1 cellular context compared by ENCODE assay signal in the genomic region with DNA sequence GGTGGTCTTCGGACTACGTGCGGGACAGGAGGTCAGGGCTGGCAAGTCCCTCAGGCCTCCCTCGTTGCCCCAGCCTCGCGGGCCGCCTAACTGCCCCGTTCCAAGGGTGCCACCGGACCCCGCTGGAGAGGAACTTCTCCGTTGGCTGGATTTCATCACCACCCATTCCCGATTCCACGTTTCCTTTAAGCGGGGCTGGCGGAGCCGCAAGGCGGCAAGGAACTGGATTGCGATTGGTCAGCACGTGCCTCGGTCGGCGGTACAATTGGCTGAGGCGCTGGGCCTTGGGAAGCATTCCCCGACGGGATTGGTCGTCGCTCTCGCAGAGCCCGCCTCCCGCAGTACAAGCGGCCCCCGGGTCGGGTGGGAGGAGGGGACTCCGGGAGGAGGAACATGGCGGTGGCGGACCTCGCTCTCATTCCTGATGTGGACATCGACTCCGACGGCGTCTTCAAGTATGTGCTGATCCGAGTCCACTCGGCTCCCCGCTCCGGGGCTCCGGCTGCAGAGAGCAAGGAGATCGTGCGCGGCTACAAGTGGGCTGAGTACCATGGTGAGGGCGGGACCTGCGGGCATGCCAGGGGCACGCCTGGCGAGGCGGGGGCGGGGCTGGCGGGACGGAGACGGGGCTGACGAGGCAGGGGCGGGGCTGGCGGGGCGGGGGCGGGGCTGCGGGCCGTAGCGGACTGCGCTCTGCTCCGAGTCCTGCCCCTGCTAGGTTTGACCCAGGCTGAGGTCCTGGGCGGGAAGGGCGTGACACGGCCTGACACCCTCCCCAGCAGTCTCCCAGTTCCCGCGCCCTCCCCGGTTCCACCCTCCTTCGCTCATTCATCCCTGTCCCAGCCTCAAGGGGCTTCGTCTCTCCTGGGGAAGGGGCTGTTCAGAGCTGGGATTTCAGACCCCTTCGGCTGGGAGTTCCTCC.
TF ChIP-seq lines count a peak whose summit lies in the region.

A gene (plus strand): TSS at position 372 of the 922 bp plus-strand sequence. CDS start 22 bp downstream, at position 394.

TF ChIP-seq in HEK293, 187 proteins besides CTCF, POLR2A, EP300 and RAD21 (continued from another document and continues in another):
- TF ChIP-seq, protein P1, sequence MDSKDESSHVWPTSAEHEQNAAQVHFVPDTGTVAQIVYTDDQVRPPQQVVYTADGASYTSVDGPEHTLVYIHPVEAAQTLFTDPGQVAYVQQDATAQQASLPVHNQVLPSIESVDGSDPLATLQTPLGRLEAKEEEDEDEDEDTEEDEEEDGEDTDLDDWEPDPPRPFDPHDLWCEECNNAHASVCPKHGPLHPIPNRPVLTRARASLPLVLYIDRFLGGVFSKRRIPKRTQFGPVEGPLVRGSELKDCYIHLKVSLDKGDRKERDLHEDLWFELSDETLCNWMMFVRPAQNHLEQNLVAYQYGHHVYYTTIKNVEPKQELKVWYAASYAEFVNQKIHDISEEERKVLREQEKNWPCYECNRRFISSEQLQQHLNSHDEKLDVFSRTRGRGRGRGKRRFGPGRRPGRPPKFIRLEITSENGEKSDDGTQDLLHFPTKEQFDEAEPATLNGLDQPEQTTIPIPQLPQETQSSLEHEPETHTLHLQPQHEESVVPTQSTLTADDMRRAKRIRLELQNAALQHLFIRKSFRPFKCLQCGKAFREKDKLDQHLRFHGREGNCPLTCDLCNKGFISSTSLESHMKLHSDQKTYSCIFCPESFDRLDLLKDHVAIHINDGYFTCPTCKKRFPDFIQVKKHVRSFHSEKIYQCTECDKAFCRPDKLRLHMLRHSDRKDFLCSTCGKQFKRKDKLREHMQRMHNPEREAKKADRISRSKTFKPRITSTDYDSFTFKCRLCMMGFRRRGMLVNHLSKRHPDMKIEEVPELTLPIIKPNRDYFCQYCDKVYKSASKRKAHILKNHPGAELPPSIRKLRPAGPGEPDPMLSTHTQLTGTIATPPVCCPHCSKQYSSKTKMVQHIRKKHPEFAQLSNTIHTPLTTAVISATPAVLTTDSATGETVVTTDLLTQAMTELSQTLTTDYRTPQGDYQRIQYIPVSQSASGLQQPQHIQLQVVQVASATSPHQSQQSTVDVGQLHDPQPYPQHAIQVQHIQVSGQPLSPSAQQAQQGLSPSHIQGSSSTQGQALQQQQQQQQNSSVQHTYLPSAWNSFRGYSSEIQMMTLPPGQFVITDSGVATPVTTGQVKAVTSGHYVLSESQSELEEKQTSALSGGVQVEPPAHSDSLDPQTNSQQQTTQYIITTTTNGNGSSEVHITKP (tag by site-specific recombination; IDR thresholded peaks at IDR 0.05): peak; percentile 64
- TF ChIP-seq HOXD13 (CRISPR knock-in tag; IDR thresholded peaks at IDR 0.05; ENCODE audit: borderline replicate concordance) (no peak), ZNF184 (tag by site-specific recombination; IDR thresholded peaks at IDR 0.05) (no peak), GLIS1 (tag by site-specific recombination; IDR thresholded peaks at IDR 0.05) (peak; percentile 57), SP2 (tag by site-specific recombination; IDR thresholded peaks at IDR 0.05) (peak; percentile 96), EGR2 (tag by site-specific recombination; IDR thresholded peaks at IDR 0.05; ENCODE audit: low read depth) (peak; percentile 60), ZNF175 (tag by site-specific recombination; IDR thresholded peaks at IDR 0.05) (no peak), ZNF629 (tag by site-specific recombination; IDR thresholded peaks at IDR 0.05) (peak; percentile 41; the same call in 1 of the 2 replicates), ZNF335 (tag by site-specific recombination; conservative IDR thresholded peaks at IDR 0.05) (peak; percentile 98), ZNF19 (tag by site-specific recombination; IDR thresholded peaks at IDR 0.05; ENCODE audit: low read depth) (no peak), ZBTB17 (tag by site-specific recombination; IDR thresholded peaks at IDR 0.05) (peak; percentile 82), SP7 (tag by site-specific recombination; IDR thresholded peaks at IDR 0.05) (0 out of 2 replicates have a peak, but pooled peaks have one; percentile 62), ZNF391 (tag by site-specific recombination; IDR thresholded peaks at IDR 0.05; ENCODE audit: borderline replicate concordance, low read depth) (0 out of 2 replicates have a peak, but pooled peaks have one; percentile 72), IKZF3 (tag by site-specific recombination; IDR thresholded peaks at IDR 0.05) (peak; percentile 98), ZFHX2 (tag by site-specific recombination; conservative IDR thresholded peaks at IDR 0.05) (peak; percentile 80), YY2 (tag by site-specific recombination; IDR thresholded peaks at IDR 0.05) (peak; percentile 83), ZNF843 (tag by site-specific recombination; IDR thresholded peaks at IDR 0.05) (peak; percentile 69; the same call in 1 of the 2 replicates), KLF1 (tag by site-specific recombination; IDR thresholded peaks at IDR 0.05) (peak; percentile 79), ZFP69B (tag by site-specific recombination; IDR thresholded peaks at IDR 0.05) (peak; percentile 80), KLF10 (tag by site-specific recombination; IDR thresholded peaks at IDR 0.05) (peak; percentile 90), ZNF600 (tag by site-specific recombination; IDR thresholded peaks at IDR 0.05) (peak; percentile 88), ZNF76 (tag by site-specific recombination; IDR thresholded peaks at IDR 0.05; ENCODE audit: borderline replicate concordance, low read depth) (peak; percentile 45; the same call in 1 of the 2 replicates), ZNF24 (tag by site-specific recombination; IDR thresholded peaks at IDR 0.05) (peak; percentile 50; the same call in 1 of the 2 replicates), ZNF473 (tag by site-specific recombination; IDR thresholded peaks at IDR 0.05) (no peak), YY1 (tag by site-specific recombination; IDR thresholded peaks at IDR 0.05) (peak; percentile 79), ZNF341 (tag by site-specific recombination; IDR thresholded peaks at IDR 0.05; ENCODE audit: low read depth) (0 out of 2 replicates have a peak, but pooled peaks have one; percentile 8), ZNF114 (tag by site-specific recombination; IDR thresholded peaks at IDR 0.05) (no peak)
- TF ChIP-seq, protein P2, sequence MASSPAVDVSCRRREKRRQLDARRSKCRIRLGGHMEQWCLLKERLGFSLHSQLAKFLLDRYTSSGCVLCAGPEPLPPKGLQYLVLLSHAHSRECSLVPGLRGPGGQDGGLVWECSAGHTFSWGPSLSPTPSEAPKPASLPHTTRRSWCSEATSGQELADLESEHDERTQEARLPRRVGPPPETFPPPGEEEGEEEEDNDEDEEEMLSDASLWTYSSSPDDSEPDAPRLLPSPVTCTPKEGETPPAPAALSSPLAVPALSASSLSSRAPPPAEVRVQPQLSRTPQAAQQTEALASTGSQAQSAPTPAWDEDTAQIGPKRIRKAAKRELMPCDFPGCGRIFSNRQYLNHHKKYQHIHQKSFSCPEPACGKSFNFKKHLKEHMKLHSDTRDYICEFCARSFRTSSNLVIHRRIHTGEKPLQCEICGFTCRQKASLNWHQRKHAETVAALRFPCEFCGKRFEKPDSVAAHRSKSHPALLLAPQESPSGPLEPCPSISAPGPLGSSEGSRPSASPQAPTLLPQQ (tag by site-specific recombination; IDR thresholded peaks at IDR 0.05): peak; percentile 89
- TF ChIP-seq, protein P3, sequence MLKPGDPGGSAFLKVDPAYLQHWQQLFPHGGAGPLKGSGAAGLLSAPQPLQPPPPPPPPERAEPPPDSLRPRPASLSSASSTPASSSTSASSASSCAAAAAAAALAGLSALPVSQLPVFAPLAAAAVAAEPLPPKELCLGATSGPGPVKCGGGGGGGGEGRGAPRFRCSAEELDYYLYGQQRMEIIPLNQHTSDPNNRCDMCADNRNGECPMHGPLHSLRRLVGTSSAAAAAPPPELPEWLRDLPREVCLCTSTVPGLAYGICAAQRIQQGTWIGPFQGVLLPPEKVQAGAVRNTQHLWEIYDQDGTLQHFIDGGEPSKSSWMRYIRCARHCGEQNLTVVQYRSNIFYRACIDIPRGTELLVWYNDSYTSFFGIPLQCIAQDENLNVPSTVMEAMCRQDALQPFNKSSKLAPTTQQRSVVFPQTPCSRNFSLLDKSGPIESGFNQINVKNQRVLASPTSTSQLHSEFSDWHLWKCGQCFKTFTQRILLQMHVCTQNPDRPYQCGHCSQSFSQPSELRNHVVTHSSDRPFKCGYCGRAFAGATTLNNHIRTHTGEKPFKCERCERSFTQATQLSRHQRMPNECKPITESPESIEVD (tag by site-specific recombination; IDR thresholded peaks at IDR 0.05): no peak
- TF ChIP-seq, protein P4, sequence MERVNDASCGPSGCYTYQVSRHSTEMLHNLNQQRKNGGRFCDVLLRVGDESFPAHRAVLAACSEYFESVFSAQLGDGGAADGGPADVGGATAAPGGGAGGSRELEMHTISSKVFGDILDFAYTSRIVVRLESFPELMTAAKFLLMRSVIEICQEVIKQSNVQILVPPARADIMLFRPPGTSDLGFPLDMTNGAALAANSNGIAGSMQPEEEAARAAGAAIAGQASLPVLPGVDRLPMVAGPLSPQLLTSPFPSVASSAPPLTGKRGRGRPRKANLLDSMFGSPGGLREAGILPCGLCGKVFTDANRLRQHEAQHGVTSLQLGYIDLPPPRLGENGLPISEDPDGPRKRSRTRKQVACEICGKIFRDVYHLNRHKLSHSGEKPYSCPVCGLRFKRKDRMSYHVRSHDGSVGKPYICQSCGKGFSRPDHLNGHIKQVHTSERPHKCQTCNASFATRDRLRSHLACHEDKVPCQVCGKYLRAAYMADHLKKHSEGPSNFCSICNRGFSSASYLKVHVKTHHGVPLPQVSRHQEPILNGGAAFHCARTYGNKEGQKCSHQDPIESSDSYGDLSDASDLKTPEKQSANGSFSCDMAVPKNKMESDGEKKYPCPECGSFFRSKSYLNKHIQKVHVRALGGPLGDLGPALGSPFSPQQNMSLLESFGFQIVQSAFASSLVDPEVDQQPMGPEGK (tag by site-specific recombination; IDR thresholded peaks at IDR 0.05): peak; percentile 90
- TF ChIP-seq, protein P5, sequence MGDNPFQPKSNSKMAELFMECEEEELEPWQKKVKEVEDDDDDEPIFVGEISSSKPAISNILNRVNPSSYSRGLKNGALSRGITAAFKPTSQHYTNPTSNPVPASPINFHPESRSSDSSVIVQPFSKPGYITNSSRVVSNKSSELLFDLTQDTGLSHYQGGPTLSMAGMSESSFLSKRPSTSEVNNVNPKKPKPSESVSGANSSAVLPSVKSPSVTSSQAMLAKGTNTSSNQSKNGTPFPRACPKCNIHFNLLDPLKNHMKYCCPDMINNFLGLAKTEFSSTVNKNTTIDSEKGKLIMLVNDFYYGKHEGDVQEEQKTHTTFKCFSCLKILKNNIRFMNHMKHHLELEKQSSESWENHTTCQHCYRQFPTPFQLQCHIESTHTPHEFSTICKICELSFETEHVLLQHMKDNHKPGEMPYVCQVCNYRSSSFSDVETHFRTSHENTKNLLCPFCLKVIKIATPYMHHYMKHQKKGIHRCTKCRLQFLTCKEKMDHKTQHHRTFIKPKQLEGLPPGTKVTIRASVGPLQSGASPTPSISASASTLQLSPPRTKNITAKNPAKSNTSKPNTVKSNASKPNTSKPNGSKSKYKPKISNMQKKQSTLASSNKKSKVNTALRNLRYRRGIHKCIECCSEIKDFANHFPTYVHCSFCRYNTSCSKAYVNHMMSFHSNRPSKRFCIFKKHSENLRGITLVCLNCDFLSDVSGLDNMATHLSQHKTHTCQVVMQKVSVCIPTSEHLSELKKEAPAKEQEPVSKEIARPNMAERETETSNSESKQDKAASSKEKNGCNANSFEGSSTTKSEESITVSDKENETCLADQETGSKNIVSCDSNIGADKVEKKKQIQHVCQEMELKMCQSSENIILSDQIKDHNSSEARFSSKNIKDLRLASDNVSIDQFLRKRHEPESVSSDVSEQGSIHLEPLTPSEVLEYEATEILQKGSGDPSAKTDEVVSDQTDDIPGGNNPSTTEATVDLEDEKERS (tag by site-specific recombination; IDR thresholded peaks at IDR 0.05): no peak
- TF ChIP-seq, protein P6, sequence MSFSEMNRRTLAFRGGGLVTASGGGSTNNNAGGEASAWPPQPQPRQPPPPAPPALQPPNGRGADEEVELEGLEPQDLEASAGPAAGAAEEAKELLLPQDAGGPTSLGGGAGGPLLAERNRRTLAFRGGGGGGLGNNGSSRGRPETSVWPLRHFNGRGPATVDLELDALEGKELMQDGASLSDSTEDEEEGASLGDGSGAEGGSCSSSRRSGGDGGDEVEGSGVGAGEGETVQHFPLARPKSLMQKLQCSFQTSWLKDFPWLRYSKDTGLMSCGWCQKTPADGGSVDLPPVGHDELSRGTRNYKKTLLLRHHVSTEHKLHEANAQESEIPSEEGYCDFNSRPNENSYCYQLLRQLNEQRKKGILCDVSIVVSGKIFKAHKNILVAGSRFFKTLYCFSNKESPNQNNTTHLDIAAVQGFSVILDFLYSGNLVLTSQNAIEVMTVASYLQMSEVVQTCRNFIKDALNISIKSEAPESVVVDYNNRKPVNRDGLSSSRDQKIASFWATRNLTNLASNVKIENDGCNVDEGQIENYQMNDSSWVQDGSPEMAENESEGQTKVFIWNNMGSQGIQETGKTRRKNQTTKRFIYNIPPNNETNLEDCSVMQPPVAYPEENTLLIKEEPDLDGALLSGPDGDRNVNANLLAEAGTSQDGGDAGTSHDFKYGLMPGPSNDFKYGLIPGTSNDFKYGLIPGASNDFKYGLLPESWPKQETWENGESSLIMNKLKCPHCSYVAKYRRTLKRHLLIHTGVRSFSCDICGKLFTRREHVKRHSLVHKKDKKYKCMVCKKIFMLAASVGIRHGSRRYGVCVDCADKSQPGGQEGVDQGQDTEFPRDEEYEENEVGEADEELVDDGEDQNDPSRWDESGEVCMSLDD (tag by site-specific recombination; IDR thresholded peaks at IDR 0.05): peak; percentile 57; the same call in 1 of the 2 replicates
